In genomic region chr1:115134850-115135484, GRCh38 we compare ENCODE assay signal across 13 cellular contexts. TPM values are rescaled to one million over a fixed set of nuclear protein-coding genes. Genes with fewer than 3 reads are reported as not detected.
DNase-seq lines count a peak whose midpoint lies in the region; ATAC-seq and TF ChIP-seq lines count a peak whose summit lies in the region.
"Had no signal": no experiment of that assay in that cellular context is flagged by ENCODE, and none has a peak within 500 bp of the region (broad histone marks: within the 10 kb centered on the region; RNA-seq: fewer than 3 reads in every experiment).

No MANE protein-coding gene starts in this region.

- TSS peak; percentile 89 for BruUV-seq in PC-9 (replicated peaks; lab: Mats Ljungman, UMichigan)

- peaks cover 15% of the 10 kb centered on the region for H3F3A ChIP-seq in PC-9 (ENCODE audit: insufficient read depth, low read depth)

- H3K4me3 Mint-ChIP-seq in osteocyte (ENCODE audit: unreplicated experiment): no peak overlapping the region
- H3K4me3 Mint-ChIP-seq in natural killer cell treated with Interleukin-12 subunit alpha and Interleukin-12 subunit beta and Interleukin-15 and Interleukin-18, amount 100 ng/mL, for 72 hours: no peak overlapping the region
- H3K4me3 Mint-ChIP-seq: naive B cell had no signal

- H3K4me3 ChIP-seq in PC-9: no peak overlapping the region

- no peak overlapping the region for H2AFZ ChIP-seq in PC-9

- TF ChIP-seq CTCF in PC-9 (conservative IDR thresholded peaks at IDR 0.05) (no peak), osteocyte (IDR thresholded peaks at IDR 0.05) (no peak)

- intact Hi-C loops in PC-9 (cut with micrococcal nuclease; ENCODE audit: unreplicated experiment): loop anchor here (1.0 to 5.0 kb wide), 6 partner anchors 21 to 637 kb away; no protein-coding TSS in a partner anchor

- no peak for ATAC-seq in GM18517 (IDR thresholded peaks at IDR 0.05; ENCODE audit: unreplicated experiment)
- no peak for ATAC-seq in left lobe of liver
- ATAC-seq in HG03095 (IDR thresholded peaks at IDR 0.05; ENCODE audit: unreplicated experiment): no peak
- ATAC-seq in natural killer cell treated with Interleukin-12 subunit alpha and Interleukin-12 subunit beta and Interleukin-15 and Interleukin-18, amount 100 ng/mL, for 72 hours: no peak

- H3K36me3 Mint-ChIP-seq in osteocyte (ENCODE audit: unreplicated experiment): no peaks in the 10 kb centered on the region
- no peaks in the 10 kb centered on the region for H3K36me3 Mint-ChIP-seq in natural killer cell treated with Interleukin-12 subunit alpha and Interleukin-12 subunit beta and Interleukin-15 and Interleukin-18, amount 100 ng/mL, for 72 hours
- H3K36me3 Mint-ChIP-seq: naive B cell had no signal

- no peaks in the 10 kb centered on the region for H3K79me2 ChIP-seq in PC-9 (ENCODE audit: low read depth)

- peaks cover 46% of the 10 kb centered on the region for H3K4me1 ChIP-seq in PC-9 (replicated peaks; ENCODE audit: insufficient read depth)

- no peaks in the 10 kb centered on the region for H3K36me3 ChIP-seq in PC-9 (ENCODE audit: low read depth)

- peak overlapping the region; percentile 94 for H3K27ac Mint-ChIP-seq in osteocyte (ENCODE audit: unreplicated experiment)
- no peak overlapping the region for H3K27ac Mint-ChIP-seq in natural killer cell treated with Interleukin-12 subunit alpha and Interleukin-12 subunit beta and Interleukin-15 and Interleukin-18, amount 100 ng/mL, for 72 hours

- H3K9me2 ChIP-seq in PC-9 (ENCODE audit: insufficient read depth): no peaks in the 10 kb centered on the region

- no peaks in the 10 kb centered on the region for H3K27me3 ChIP-seq in PC-9 (ENCODE audit: insufficient read depth, low read depth)

- POLR2A ChIA-PET in PC-9 (lab: Charles Lee; ENCODE audit: unreplicated experiment): interaction anchor here (0.7 kb wide), 2 partner anchors 75 to 117 kb away, joined by 4 to 5 read pairs; no protein-coding TSS in a partner anchor

- H3K9me3 ChIP-seq in PC-9 (ENCODE audit: insufficient read depth, low read depth): peaks cover 4% of the 10 kb centered on the region; the same call in 1 of the 2 replicates
- H3K9me3 ChIP-seq: Caco-2 had no signal

- DNase-seq in Caki2 (ENCODE audit: low read depth): peak; percentile 40
- DNase-seq in PC-9: peak; percentile 63 to 90
- peak; percentile 83 for DNase-seq in epithelial cell of prostate (ENCODE audit: low read depth, low spot score)
- peak; percentile 17 for DNase-seq in osteocyte (ENCODE audit: extremely low spot score, unreplicated experiment)
- no peak for DNase-seq in left lobe of liver (ENCODE audit: low spot score)
- DNase-seq in natural killer cell treated with Interleukin-12 subunit alpha and Interleukin-12 subunit beta and Interleukin-15 and Interleukin-18, amount 100 ng/mL, for 72 hours (ENCODE audit: low spot score): no peak
- DNase-seq: activated CD4-positive, alpha-beta T cell treated with anti-CD3 and anti-CD28 coated beads for 1 hour; Caco-2; naive B cell; NCI-H1105 treated with DMSO at 0.1 percent for 48 hours; stimulated activated CD4-positive, alpha-beta T cell treated with anti-CD3 and anti-CD28 coated beads, Interleukin-2, amount 100 ng/mL, for 48 hours had no signal

- no peaks in the 10 kb centered on the region for H3K27me3 Mint-ChIP-seq in osteocyte (ENCODE audit: unreplicated experiment)
- peaks cover 24 to 33% of the 10 kb centered on the region in 2 donors for H3K27me3 Mint-ChIP-seq in natural killer cell treated with Interleukin-12 subunit alpha and Interleukin-12 subunit beta and Interleukin-15 and Interleukin-18, amount 100 ng/mL, for 72 hours

- peak overlapping the region; percentile 17 for H3K4me2 ChIP-seq in PC-9

- no peaks in the 10 kb centered on the region for H4K20me1 ChIP-seq in PC-9 (ENCODE audit: insufficient read depth)

- H3K9me3 Mint-ChIP-seq in osteocyte (ENCODE audit: unreplicated experiment): no peaks in the 10 kb centered on the region
- H3K9me3 Mint-ChIP-seq in natural killer cell treated with Interleukin-12 subunit alpha and Interleukin-12 subunit beta and Interleukin-15 and Interleukin-18, amount 100 ng/mL, for 72 hours: no peaks in the 10 kb centered on the region

- in situ Hi-C loops in Caki2 (cut with HindIII; ENCODE audit: low pct_unique_long_range_greater_than_20kb, low sequenced_read_pairs): no loop called here

- peak overlapping the region; percentile 52 for H3K27ac ChIP-seq in PC-9
- peak overlapping the region; percentile 82 for H3K27ac ChIP-seq in epithelial cell of prostate

- H3K4me1 Mint-ChIP-seq in osteocyte (ENCODE audit: unreplicated experiment): peaks cover 58% of the 10 kb centered on the region
- H3K4me1 Mint-ChIP-seq in natural killer cell treated with Interleukin-12 subunit alpha and Interleukin-12 subunit beta and Interleukin-15 and Interleukin-18, amount 100 ng/mL, for 72 hours (ENCODE audit: low read depth in 2 of 2): peaks cover 8 to 9% of the 10 kb centered on the region in 2 donors

- CTCF ChIA-PET in PC-9 (lab: Charles Lee): no interaction called here

RNA-seq across cellular contexts. Expression of gene TSPAN2, which starts 45.7 kb away (rescaled TPM):
- 6.0 and 11.5 TPM in 2 replicates for total RNA-seq in Caki2 (2014; rRNA removed; shearing (Covaris generic); ENCODE audit: low replicate concordance)
- total RNA-seq in PC-9 (2021) (26.5 and 36.1 TPM in 2 replicates), osteocyte (3.1 and 3.5 TPM in 2 replicates), left lobe of liver (0.60 TPM)
- total RNA-seq in natural killer cell treated with Interleukin-12 subunit alpha and Interleukin-12 subunit beta and Interleukin-15 and Interleukin-18, amount 100 ng/mL, for 72 hours: 1 to 10 TPM; 2.9 to 9.2 TPM

Comparison
In these comparisons a context has a peak if more than half of its experiments do, and no peak if none do; other contexts are left out.
1. DNase-seq: peak in Caki2 (single experiment), PC-9 (2 of 2), epithelial cell of prostate (single experiment) and osteocyte (single experiment); none in left lobe of liver (single experiment) and natural killer cell treated with Interleukin-12 subunit alpha and Interleukin-12 subunit beta and Interleukin-15 and Interleukin-18, amount 100 ng/mL, for 72 hours (single experiment).